10 cellular contexts compared by ENCODE assay signal in the genomic region with DNA sequence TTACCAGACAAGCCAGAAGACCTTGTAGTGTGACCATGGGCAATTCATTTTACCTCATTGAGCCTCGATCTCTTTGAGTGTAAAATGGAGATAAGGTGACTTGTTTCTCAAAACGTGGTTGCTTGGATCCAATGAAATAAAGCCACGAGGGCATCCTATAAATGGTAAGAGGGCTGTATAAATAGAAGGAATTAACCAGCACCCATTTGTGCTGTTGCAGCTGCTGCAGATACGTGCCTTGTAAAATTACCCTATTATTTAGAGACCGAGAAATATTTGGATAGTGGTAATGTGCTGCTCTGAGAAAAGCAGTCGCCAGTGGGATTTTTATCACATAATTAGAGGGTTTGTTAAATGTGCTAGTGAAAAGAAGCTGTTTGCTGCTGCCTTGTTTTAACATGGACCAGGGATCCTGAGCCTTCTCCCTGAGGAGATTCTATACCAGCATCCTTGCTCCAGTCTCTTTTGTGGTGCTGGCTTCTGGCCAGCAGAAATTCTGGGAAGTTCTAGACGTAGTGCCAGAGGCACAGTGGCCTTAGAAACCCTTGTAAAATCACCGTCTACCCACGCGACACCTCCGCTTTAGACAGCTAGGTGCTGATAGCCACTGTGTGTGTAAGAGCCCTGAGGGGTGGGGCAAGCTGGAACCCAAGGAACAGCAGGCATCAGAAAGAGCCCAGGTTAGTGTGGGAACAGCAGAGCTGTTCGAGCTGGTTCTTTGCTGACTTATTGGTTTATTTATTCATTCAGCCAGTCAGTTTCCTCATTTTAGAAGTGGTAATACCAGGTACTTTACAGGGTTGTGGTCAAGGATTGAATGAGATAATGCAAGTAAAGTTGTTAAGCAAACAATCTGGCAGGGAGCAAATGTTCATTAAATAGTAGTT.
DNase-seq lines count a peak whose midpoint lies in the region; TF ChIP-seq lines count a peak whose summit lies in the region.
"Had no signal": no experiment of that assay in that cellular context is flagged by ENCODE, and none has a peak within 500 bp of the region (broad histone marks: within the 10 kb centered on the region; RNA-seq: fewer than 3 reads in every experiment).

No MANE protein-coding gene starts in this region.

- peak overlapping the region; percentile 30 to 58 (median 42) for H3K27ac ChIP-seq in esophagus muscularis mucosa (replicated peaks in 1 of 4)
- peak overlapping the region; percentile 62 for H3K27ac ChIP-seq in rectal smooth muscle tissue (ENCODE audit: low read depth, low read length)

- DNase-seq in LHCN-M2 (ENCODE audit: low read depth) = peak; percentile 14
- DNase-seq in NCI-H510A (lab: John Stamatoyannopoulos, UW) = peak; percentile 68
- DNase-seq in esophagus muscularis mucosa (ENCODE audit: extremely low spot score) = no peak
- DNase-seq in activated CD4-positive, alpha-beta T cell treated with anti-CD3 and anti-CD28 coated beads, Interleukin-2, amount 50 U/mL, for 4 hours = no peak
- no peak for DNase-seq in head of caudate nucleus
- DNase-seq in GM03348 (ENCODE audit: low spot score) = no peak
- DNase-seq in midbrain (lab: John Stamatoyannopoulos, UW) = no peak
- DNase-seq: activated T-cell treated with anti-CD3 and anti-CD28 coated beads, Interleukin-2, amount 50 U/mL, for 4 hours; Kasumi-1 had no signal

- no peak for TF ChIP-seq CTCF in esophagus muscularis mucosa (IDR thresholded peaks at IDR 0.05)

- no peaks in the 10 kb centered on the region for H3K9me3 ChIP-seq in esophagus muscularis mucosa

- 42% methylated on average over 10 of the region's 12 CpGs for WGBS in esophagus muscularis mucosa

- intact Hi-C loops in esophagus muscularis mucosa (cut with DNase I) (no loop called here), head of caudate nucleus (cut with DNase I) (no loop called here)

- H3K9ac ChIP-seq in rectal smooth muscle tissue (ENCODE audit: low read length) = no peak overlapping the region

- H3K27me3 ChIP-seq in esophagus muscularis mucosa (no peaks in the 10 kb centered on the region), rectal smooth muscle tissue (ENCODE audit: control insufficient read depth, insufficient read depth, low read length) (no peaks in the 10 kb centered on the region)

- H3K4me3 ChIP-seq in esophagus muscularis mucosa (peak overlapping the region in 2 of 4 donors; percentile 3 to 14), rectal smooth muscle tissue (ENCODE audit: low read length) (no peak overlapping the region)

- TF ChIP-seq POLR2A in esophagus muscularis mucosa (IDR thresholded peaks at IDR 0.05; ENCODE audit: low read depth) = no peak

- H3K4me1 ChIP-seq in esophagus muscularis mucosa = peaks cover 6 to 42% (median 33%) of the 10 kb centered on the region in 4 donors
- peaks cover 24% of the 10 kb centered on the region for H3K4me1 ChIP-seq in rectal smooth muscle tissue (ENCODE audit: control insufficient read depth, insufficient read depth, low read length)

- H3K36me3 ChIP-seq in esophagus muscularis mucosa (no peaks in the 10 kb centered on the region), rectal smooth muscle tissue (ENCODE audit: control insufficient read depth, insufficient read depth, low read length) (no peaks in the 10 kb centered on the region)

- no peak for TF ChIP-seq EP300 in esophagus muscularis mucosa (IDR thresholded peaks at IDR 0.05)

Comparison
In these comparisons a context has a peak if more than half of its experiments do, and no peak if none do; other contexts are left out.
1. DNase-seq: peak in LHCN-M2 (single experiment) and NCI-H510A (single experiment); none in esophagus muscularis mucosa (single experiment), activated CD4-positive, alpha-beta T cell treated with anti-CD3 and anti-CD28 coated beads, Interleukin-2, amount 50 U/mL, for 4 hours (0 of 2), head of caudate nucleus (0 of 42), GM03348 (single experiment) and midbrain (single experiment).